ENCODE assay signal across 1 cellular context in the genomic region with DNA sequence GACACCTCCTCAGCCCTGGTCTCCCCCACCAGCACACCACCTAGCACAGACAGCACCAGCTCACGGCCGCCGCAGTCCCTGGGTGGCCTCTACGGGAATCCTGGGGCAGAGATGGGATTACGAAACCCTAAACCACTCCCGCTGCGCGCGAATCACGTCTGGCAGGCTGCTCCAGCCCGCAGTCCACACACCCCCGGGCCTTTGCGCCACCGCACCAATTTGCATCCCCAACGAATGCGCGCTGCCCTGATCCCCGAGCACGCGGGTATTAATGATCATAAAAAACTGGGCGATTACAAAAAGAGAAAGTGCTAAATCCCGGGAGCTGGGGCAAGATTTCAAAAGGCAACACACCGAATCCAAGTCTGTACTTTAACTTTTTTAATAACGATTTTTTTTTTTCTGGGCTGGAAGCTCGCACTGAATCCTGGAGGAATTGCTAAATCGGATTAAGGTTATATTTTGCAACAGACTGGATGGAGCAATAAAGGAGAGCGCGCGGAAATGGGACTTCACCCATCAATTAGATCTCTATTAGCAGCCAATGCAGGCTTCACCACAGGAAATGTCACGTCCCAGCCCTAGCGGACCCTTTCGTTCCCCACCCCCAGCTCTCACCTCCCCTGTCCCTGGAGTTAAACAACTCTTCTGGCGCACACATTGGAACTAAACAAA.
TF ChIP-seq lines count a peak whose summit lies in the region.

No MANE protein-coding gene starts in this region.

TF ChIP-seq in H1, 55 proteins besides CTCF, POLR2A, EP300 and RAD21 (continued from another document):
- TF ChIP-seq KDM1A (IDR thresholded peaks at IDR 0.05; ENCODE audit: borderline replicate concordance, low read length) (peak; percentile 81; the same call in 1 of the 2 replicates), RNF2 (IDR thresholded peaks at IDR 0.05; ENCODE audit: borderline replicate concordance, low read depth, low read length, missing control alignments, poor library complexity, severe bottlenecking) (peak; percentile 86), SUZ12 (IDR thresholded peaks at IDR 0.05; ENCODE audit: low read length) (peak; percentile 50; the same call in 1 of the 2 replicates), RFX5 (IDR thresholded peaks at IDR 0.05; ENCODE audit: borderline replicate concordance, low read depth, low read length) (no peak), HDAC2 (IDR thresholded peaks at IDR 0.05; ENCODE audit: borderline replicate concordance in 1 of 2, low read depth in 2 of 2, low read length in 2 of 2) (no peak), CHD2 (IDR thresholded peaks at IDR 0.05; ENCODE audit: low read length) (0 out of 2 replicates have a peak, but pooled peaks have one; percentile 32), CEBPB (IDR thresholded peaks at IDR 0.05; ENCODE audit: low read depth, low read length) (peak; percentile 79)
- TF ChIP-seq, protein P1, sequence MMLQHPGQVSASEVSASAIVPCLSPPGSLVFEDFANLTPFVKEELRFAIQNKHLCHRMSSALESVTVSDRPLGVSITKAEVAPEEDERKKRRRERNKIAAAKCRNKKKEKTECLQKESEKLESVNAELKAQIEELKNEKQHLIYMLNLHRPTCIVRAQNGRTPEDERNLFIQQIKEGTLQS (IDR thresholded peaks at IDR 0.05; ENCODE audit: insufficient read depth, low read depth, low read length): no peak
